Comparison of ENCODE assay signal across 1 cellular context in the genomic region with DNA sequence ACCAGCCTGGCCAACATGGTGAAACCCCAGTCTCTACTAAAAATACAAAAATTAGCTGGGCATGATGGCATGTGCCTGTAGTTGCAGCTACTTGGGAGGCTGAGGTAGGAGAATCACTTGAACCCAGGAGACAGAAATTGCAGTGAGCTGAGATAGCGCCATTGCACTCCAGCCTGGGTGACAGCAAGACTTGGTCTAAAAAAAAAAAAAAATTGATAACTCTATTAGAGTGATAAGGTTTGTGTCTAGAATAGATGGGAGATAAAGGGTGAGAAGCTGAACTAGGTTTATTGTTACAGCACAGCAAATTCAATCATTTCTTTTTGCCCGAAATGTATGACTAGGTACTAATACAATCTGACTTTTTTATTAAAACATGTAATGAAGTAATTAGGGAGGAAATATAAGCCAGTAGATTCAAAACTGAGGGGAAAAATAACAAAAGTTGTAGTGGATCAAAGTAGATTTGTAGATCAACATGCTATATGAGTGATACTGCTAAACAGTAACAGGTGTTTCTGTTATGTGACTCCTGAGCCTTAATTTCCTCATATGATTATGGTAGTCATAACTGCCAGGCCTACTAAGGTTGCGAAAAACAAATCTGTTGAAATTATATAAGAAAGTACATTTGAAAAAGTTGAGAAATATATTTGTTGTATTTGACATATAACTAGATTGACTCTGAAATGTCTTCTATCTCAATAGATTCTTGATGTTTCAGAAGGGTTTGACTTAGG.
TF ChIP-seq lines count a peak whose summit lies in the region.

No MANE protein-coding gene starts in this region.

TF ChIP-seq in HEK293, 187 proteins besides CTCF, POLR2A, EP300 and RAD21 (continued from another document):
- TF ChIP-seq, protein P1, sequence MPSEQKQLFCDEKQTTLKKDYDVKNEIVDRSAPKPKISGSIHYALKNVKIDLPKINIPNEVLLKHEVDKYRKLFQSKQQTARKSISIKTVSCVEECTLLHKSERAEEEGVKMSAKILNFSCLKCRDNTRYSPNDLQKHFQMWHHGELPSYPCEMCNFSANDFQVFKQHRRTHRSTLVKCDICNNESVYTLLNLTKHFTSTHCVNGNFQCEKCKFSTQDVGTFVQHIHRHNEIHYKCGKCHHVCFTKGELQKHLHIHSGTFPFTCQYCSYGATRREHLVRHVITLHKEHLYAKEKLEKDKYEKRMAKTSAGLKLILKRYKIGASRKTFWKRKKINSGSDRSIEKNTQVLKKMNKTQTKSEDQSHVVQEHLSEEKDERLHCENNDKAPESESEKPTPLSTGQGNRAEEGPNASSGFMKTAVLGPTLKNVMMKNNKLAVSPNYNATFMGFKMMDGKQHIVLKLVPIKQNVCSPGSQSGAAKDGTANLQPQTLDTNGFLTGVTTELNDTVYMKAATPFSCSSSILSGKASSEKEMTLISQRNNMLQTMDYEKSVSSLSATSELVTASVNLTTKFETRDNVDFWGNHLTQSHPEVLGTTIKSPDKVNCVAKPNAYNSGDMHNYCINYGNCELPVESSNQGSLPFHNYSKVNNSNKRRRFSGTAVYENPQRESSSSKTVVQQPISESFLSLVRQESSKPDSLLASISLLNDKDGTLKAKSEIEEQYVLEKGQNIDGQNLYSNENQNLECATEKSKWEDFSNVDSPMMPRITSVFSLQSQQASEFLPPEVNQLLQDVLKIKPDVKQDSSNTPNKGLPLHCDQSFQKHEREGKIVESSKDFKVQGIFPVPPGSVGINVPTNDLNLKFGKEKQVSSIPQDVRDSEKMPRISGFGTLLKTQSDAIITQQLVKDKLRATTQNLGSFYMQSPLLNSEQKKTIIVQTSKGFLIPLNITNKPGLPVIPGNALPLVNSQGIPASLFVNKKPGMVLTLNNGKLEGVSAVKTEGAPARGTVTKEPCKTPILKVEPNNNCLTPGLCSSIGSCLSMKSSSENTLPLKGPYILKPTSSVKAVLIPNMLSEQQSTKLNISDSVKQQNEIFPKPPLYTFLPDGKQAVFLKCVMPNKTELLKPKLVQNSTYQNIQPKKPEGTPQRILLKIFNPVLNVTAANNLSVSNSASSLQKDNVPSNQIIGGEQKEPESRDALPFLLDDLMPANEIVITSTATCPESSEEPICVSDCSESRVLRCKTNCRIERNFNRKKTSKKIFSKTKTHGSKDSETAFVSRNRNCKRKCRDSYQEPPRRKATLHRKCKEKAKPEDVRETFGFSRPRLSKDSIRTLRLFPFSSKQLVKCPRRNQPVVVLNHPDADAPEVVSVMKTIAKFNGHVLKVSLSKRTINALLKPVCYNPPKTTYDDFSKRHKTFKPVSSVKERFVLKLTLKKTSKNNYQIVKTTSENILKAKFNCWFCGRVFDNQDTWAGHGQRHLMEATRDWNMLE (tag by site-specific recombination; conservative IDR thresholded peaks at IDR 0.05; ENCODE audit: low read depth) = no peak
- TF ChIP-seq ZSCAN23 (tag by site-specific recombination; IDR thresholded peaks at IDR 0.05) (no peak), ZNF157 (tag by site-specific recombination; IDR thresholded peaks at IDR 0.05) (no peak), ZFP41 (tag by site-specific recombination; IDR thresholded peaks at IDR 0.05; ENCODE audit: borderline replicate concordance) (no peak), ZFHX2 (tag by site-specific recombination; conservative IDR thresholded peaks at IDR 0.05) (no peak), ZEB2 (tag by site-specific recombination; IDR thresholded peaks at IDR 0.05) (no peak), SCRT2 (tag by site-specific recombination; IDR thresholded peaks at IDR 0.05) (peak; percentile 66)
